Comparison of ENCODE assay signal across 29 cellular contexts in genomic region chr21:34632498-34632897, GRCh38. TPM values are rescaled to one million over a fixed set of nuclear protein-coding genes. Genes with fewer than 3 reads are reported as not detected.
"Had no signal": no experiment of that assay in that cellular context is flagged by ENCODE, and none has a peak within 500 bp of the region (broad histone marks: within the 10 kb centered on the region; RNA-seq: fewer than 3 reads in every experiment).

No MANE protein-coding gene starts in this region.

- DNase-seq: colonic mucosa; cortex of kidney; dermis blood vessel endothelial cell; dorsolateral prefrontal cortex; effector CD4-positive, alpha-beta T cell; effector CD8-positive, alpha-beta T cell; effector memory CD4-positive, alpha-beta T cell; effector memory CD8-positive, alpha-beta T cell; endodermal cell; erythroblast; esophagus squamous epithelium; foreskin fibroblast; foreskin keratinocyte; foreskin melanocyte; gastrocnemius medialis; glutamatergic neuron; head of caudate nucleus; heart left ventricle; heart right ventricle had no signal

- H3K79me2 ChIP-seq: hepatocyte had no signal

- H3K36me3 ChIP-seq: colonic mucosa, esophagus muscularis mucosa, esophagus squamous epithelium, gastrocnemius medialis, gastroesophageal sphincter, heart left ventricle, heart right ventricle had no signal

- H2AFZ ChIP-seq: hepatocyte had no signal

- ATAC-seq: effector memory CD8-positive, alpha-beta T cell; esophagus mucosa; foreskin keratinocyte; gastrocnemius medialis; gastroesophageal sphincter; heart left ventricle; heart right ventricle had no signal

- H3K9me3 Mint-ChIP-seq: dendritic cell treated with granulocyte-macrophage colony-stimulating factor and Interleukin-4, amounts not matched to agents 40 ng/mL and 50 ng/mL, for 4 days; effector memory CD8-positive, alpha-beta T cell; endodermal cell had no signal

- H3K9me3 ChIP-seq: colonic mucosa, esophagus muscularis mucosa, esophagus squamous epithelium, gastrocnemius medialis, gastroesophageal sphincter, heart left ventricle, heart right ventricle had no signal

- H3K4me2 ChIP-seq: hepatocyte had no signal

- H3K27me3 ChIP-seq: colonic mucosa, hepatocyte had no signal

- H3K4me1 Mint-ChIP-seq: endodermal cell had no signal

- H3K4me3 Mint-ChIP-seq: dendritic cell treated with granulocyte-macrophage colony-stimulating factor and Interleukin-4, amounts not matched to agents 40 ng/mL and 50 ng/mL, for 4 days; effector memory CD8-positive, alpha-beta T cell; endodermal cell had no signal

- H3K4me1 ChIP-seq: colonic mucosa, esophagus muscularis mucosa, esophagus squamous epithelium, foreskin keratinocyte, gastrocnemius medialis, gastroesophageal sphincter, heart left ventricle, heart right ventricle had no signal

- H3K27ac ChIP-seq: colonic mucosa, coronary artery, dorsolateral prefrontal cortex, epithelial cell of prostate, esophagus muscularis mucosa, esophagus squamous epithelium, foreskin keratinocyte, gastrocnemius medialis, gastroesophageal sphincter, heart left ventricle, heart right ventricle, hepatocyte had no signal

- H3K4me3 ChIP-seq: colonic mucosa, coronary artery, dorsolateral prefrontal cortex, esophagus muscularis mucosa, esophagus squamous epithelium, gastrocnemius medialis, gastroesophageal sphincter, heart left ventricle, heart right ventricle, hepatocyte had no signal

- H3K27ac Mint-ChIP-seq: effector memory CD8-positive, alpha-beta T cell; endodermal cell had no signal

RNA-seq across cellular contexts. Expression of gene CLIC6, which starts 36.3 kb away (rescaled TPM):
- total RNA-seq: dermis blood vessel endothelial cell, dermis microvascular lymphatic vessel endothelial cell, endothelial cell of umbilical vein, glomerular endothelial cell had no signal
